ENCODE assay signal across 25 cellular contexts in the genomic region with DNA sequence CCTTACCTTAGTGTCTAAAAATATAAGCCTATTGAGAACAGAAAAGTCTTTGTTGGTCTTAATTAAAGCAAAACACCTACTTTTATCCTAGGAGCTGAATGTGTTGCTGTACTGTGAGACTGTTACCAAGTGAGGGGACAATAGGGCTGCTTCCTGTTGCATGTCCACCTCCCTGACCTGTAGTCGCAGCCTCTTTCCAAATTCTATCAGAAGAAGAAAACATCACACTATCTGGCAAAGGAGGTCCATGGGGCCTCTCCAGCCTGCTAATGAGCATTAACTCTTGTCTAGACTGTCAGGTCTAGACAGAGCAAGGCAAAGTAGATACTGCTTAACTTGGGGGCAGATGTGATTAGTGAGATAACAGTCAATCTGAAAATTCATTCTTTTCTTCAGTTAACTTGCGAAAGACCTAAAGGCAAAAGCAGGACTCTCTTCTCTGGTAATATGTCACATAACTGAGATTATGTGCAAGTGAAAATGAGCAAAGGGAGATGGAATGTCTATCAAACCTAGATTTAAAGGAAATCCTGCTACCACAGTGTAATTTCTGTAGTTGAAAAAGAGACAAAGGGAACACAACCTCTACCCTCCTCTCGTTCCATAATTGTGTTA.
A peak's percentile ranks its signal among the peaks of the same experiment; 100 is the strongest.
DNase-seq lines count a peak whose midpoint lies in the region; ATAC-seq, FAIRE-seq and TF ChIP-seq lines count a peak whose summit lies in the region.
"Had no signal": no experiment of that assay in that cellular context is flagged by ENCODE, and none has a peak within 500 bp of the region (broad histone marks: within the 10 kb centered on the region; RNA-seq: fewer than 3 reads in every experiment).

No MANE protein-coding gene starts in this region.

- no peak overlapping the region for H2AK5ac ChIP-seq in neuronal stem cell (ENCODE audit: low read depth, low read length)

- 76% methylated on average over 3 of the region's 3 CpGs for WGBS in SK-N-SH (ENCODE audit: low lambda C conversion rate)
- WGBS in neuronal stem cell (ENCODE audit: extremely low coverage in 2 of 2, insufficient read length in 2 of 2, insufficient replicate concordance in 1 of 2), 2 donors, result no CpG with 5 or more reads among the region's 3 CpGs

- H3K9me3 ChIP-seq in SK-N-SH (no peaks in the 10 kb centered on the region), endothelial cell of umbilical vein (replicated peaks; ENCODE audit: control insufficient read depth, insufficient read depth, low read length) (no peaks in the 10 kb centered on the region), neuronal stem cell (replicated peaks in 1 of 2; ENCODE audit: control insufficient read depth in 2 of 2, insufficient read depth in 1 of 2, low read depth in 1 of 2, low read length in 2 of 2) (peaks cover 0 to 6% of the 10 kb centered on the region in 2 donors), BE2C (no peaks in the 10 kb centered on the region)
- H3K9me3 ChIP-seq: gastroesophageal sphincter, SJCRH30 had no signal

- peaks cover 12% of the 10 kb centered on the region for H3K27me3 Mint-ChIP-seq in stimulated activated memory B cell treated with anti-CD40 and anti-IgM and Interleukin-4, amounts not matched to agents 10 μg/mL and 1 μg/mL and 100 μg/mL, for 72 hours
- H3K27me3 Mint-ChIP-seq: activated CD4-positive, alpha-beta T cell treated with anti-CD3 and anti-CD28 coated beads, Interleukin-2, amount 10 ng/mL, durations not matched to agents 7 days and 5 days; CD4-positive, alpha-beta memory T cell had no signal

- H3K14ac ChIP-seq in neuronal stem cell (ENCODE audit: low read length), result no peak overlapping the region

- no peak overlapping the region for H2BK12ac ChIP-seq in neuronal stem cell (ENCODE audit: low read length)

- no peak overlapping the region for H3K4ac ChIP-seq in neuronal stem cell (ENCODE audit: low read length)

- no peak overlapping the region for H3K27ac Mint-ChIP-seq in stimulated activated memory B cell treated with anti-CD40 and anti-IgM and Interleukin-4, amounts not matched to agents 10 μg/mL and 1 μg/mL and 100 μg/mL, for 72 hours
- H3K27ac Mint-ChIP-seq: activated CD4-positive, alpha-beta T cell treated with anti-CD3 and anti-CD28 coated beads, Interleukin-2, amount 10 ng/mL, durations not matched to agents 7 days and 5 days; activated naive CD8-positive, alpha-beta T cell treated with anti-CD3 and anti-CD28 coated beads for 36 hours; activated T-helper 17 cell treated with anti-CD3 and anti-CD28 coated beads, Interleukin-2, amount 50 U/mL, for 72 hours; CD4-positive, alpha-beta memory T cell; natural killer cell had no signal

- H4K20me1 ChIP-seq in SK-N-SH (ENCODE audit: insufficient read depth) (no peaks in the 10 kb centered on the region), endothelial cell of umbilical vein (replicated peaks; ENCODE audit: control insufficient read depth, extremely low read depth, insufficient read depth, low read length) (no peaks in the 10 kb centered on the region)

- H3K9me2 ChIP-seq in SK-N-SH, result no peaks in the 10 kb centered on the region

- H4K91ac ChIP-seq in neuronal stem cell (ENCODE audit: low read depth, low read length, poor library complexity), result no peak overlapping the region

- TF ChIP-seq EP300 in SK-N-SH (IDR thresholded peaks at IDR 0.05; ENCODE audit: borderline replicate concordance in 1 of 2, low read depth in 1 of 2, low read length in 1 of 2), result no peak

- H3K4me1 Mint-ChIP-seq in stimulated activated memory B cell treated with anti-CD40 and anti-IgM and Interleukin-4, amounts not matched to agents 10 μg/mL and 1 μg/mL and 100 μg/mL, for 72 hours, result no peaks in the 10 kb centered on the region
- H3K4me1 Mint-ChIP-seq: activated CD4-positive, alpha-beta T cell treated with anti-CD3 and anti-CD28 coated beads, Interleukin-2, amount 10 ng/mL, durations not matched to agents 7 days and 5 days; activated naive CD8-positive, alpha-beta T cell treated with anti-CD3 and anti-CD28 coated beads for 36 hours; activated T-helper 17 cell treated with anti-CD3 and anti-CD28 coated beads, Interleukin-2, amount 50 U/mL, for 72 hours; CD4-positive, alpha-beta memory T cell; natural killer cell had no signal

- H3K4me2 ChIP-seq in SK-N-SH, result peak overlapping the region; percentile 61
- H3K4me2 ChIP-seq in endothelial cell of umbilical vein (ENCODE audit: insufficient read depth, low read length), result peak overlapping the region; percentile 45
- H3K4me2 ChIP-seq in neuronal stem cell (ENCODE audit: insufficient read depth, low read length, poor library complexity, severe bottlenecking), result no peak overlapping the region

- H3K79me1 ChIP-seq in neuronal stem cell (ENCODE audit: low read depth, low read length), result no peaks in the 10 kb centered on the region

- H2BK5ac ChIP-seq in neuronal stem cell (ENCODE audit: low read length), result no peak overlapping the region

- H3K36me3 ChIP-seq in SK-N-SH (replicated peaks in 1 of 2; ENCODE audit: control insufficient read depth in 1 of 2, insufficient read depth in 2 of 2, low read length in 1 of 2) (no peaks in the 10 kb centered on the region), endothelial cell of umbilical vein (ENCODE audit: control insufficient read depth in 2 of 2, extremely low read depth in 1 of 2, insufficient read depth in 2 of 2, low read length in 2 of 2) (no peaks in the 10 kb centered on the region), neuronal stem cell (replicated peaks in 1 of 2; ENCODE audit: control insufficient read depth in 2 of 2, insufficient read depth in 2 of 2, low read length in 2 of 2) (no peaks in the 10 kb centered on the region), BE2C (no peaks in the 10 kb centered on the region)
- H3K36me3 ChIP-seq: gastroesophageal sphincter, SJCRH30 had no signal

- peak overlapping the region; percentile 53; the same call in 1 of the 2 replicates for H3K9ac ChIP-seq in SK-N-SH
- H3K9ac ChIP-seq in endothelial cell of umbilical vein (replicated peaks; ENCODE audit: extremely low read depth, insufficient read depth, low read length), result no peak overlapping the region
- H3K9ac ChIP-seq in neuronal stem cell (ENCODE audit: low read depth, low read length, poor library complexity), result no peak overlapping the region

- intact Hi-C loops in endothelial cell of umbilical vein (cut with micrococcal nuclease), result no loop called here

- no TSS peak for BruUV-seq in endothelial cell of umbilical vein (replicated peaks; lab: Mats Ljungman, UMichigan)

- no peak for TF ChIP-seq RAD21 in SK-N-SH (IDR thresholded peaks at IDR 0.05; ENCODE audit: low read length)

- H2AFZ ChIP-seq in SK-N-SH (ENCODE audit: low read depth) (no peak overlapping the region), endothelial cell of umbilical vein (ENCODE audit: low read depth, low read length) (no peak overlapping the region), neuronal stem cell (ENCODE audit: low read length) (no peak overlapping the region)

- H3K4me3 ChIP-seq in SK-N-SH (ENCODE audit: low read depth in 2 of 2, low read length in 1 of 2) (peak overlapping the region in 1 of 2 experiments; percentile 31; a peak in 1 of 4 replicates), endothelial cell of umbilical vein (replicated peaks in 1 of 3; ENCODE audit: insufficient read depth in 1 of 3, low read depth in 1 of 3, low read length in 3 of 3) (no peak overlapping the region), neuronal stem cell (ENCODE audit: low read length in 2 of 2) (no peak overlapping the region), BE2C (ENCODE audit: low read depth, low read length) (no peak overlapping the region)
- H3K4me3 ChIP-seq: gastroesophageal sphincter, GM12878, SJCRH30, skin epidermis had no signal

- ATAC-seq in stimulated activated memory B cell treated with anti-CD40 and anti-IgM and Interleukin-4, amounts not matched to agents 10 μg/mL and 1 μg/mL and 100 μg/mL, for 72 hours, result no peak
- ATAC-seq: activated T-helper 17 cell treated with anti-CD3 and anti-CD28 coated beads, Interleukin-2, amount 50 U/mL, for 72 hours; gastroesophageal sphincter; GM12878; natural killer cell; Panc1 had no signal

- H3K9me3 Mint-ChIP-seq in stimulated activated memory B cell treated with anti-CD40 and anti-IgM and Interleukin-4, amounts not matched to agents 10 μg/mL and 1 μg/mL and 100 μg/mL, for 72 hours, result peaks cover 4% of the 10 kb centered on the region
- H3K9me3 Mint-ChIP-seq: activated CD4-positive, alpha-beta T cell treated with anti-CD3 and anti-CD28 coated beads, Interleukin-2, amount 10 ng/mL, durations not matched to agents 7 days and 5 days; activated naive CD8-positive, alpha-beta T cell treated with anti-CD3 and anti-CD28 coated beads for 36 hours; activated T-helper 17 cell treated with anti-CD3 and anti-CD28 coated beads, Interleukin-2, amount 50 U/mL, for 72 hours had no signal

- TF ChIP-seq POLR2A in endothelial cell of umbilical vein (IDR thresholded peaks at IDR 0.05; ENCODE audit: low read depth, low read length), result no peak

- H3K27me3 ChIP-seq in SK-N-SH (ENCODE audit: insufficient read depth) (no peaks in the 10 kb centered on the region), endothelial cell of umbilical vein (ENCODE audit: control insufficient read depth in 2 of 2, insufficient read depth in 2 of 2, low read length in 2 of 2) (no peaks in the 10 kb centered on the region), neuronal stem cell (ENCODE audit: control insufficient read depth in 3 of 3, insufficient read depth in 3 of 3, low read depth in 1 of 3, low read length in 3 of 3) (no peaks in the 10 kb centered on the region), BE2C (no peaks in the 10 kb centered on the region)
- H3K27me3 ChIP-seq: gastroesophageal sphincter, SJCRH30 had no signal

- TF ChIP-seq CTCF in SK-N-SH (IDR thresholded peaks at IDR 0.05), result no peak
- no peak for TF ChIP-seq CTCF in endothelial cell of umbilical vein (IDR thresholded peaks at IDR 0.05; ENCODE audit: extremely low read depth in 1 of 2, insufficient read depth in 1 of 2, low read depth in 1 of 2, low read length in 2 of 2)
- TF ChIP-seq CTCF in BE2C (IDR thresholded peaks at IDR 0.05; ENCODE audit: low read depth, low read length), result no peak

- H3K27ac ChIP-seq in SK-N-SH (ENCODE audit: low read depth in 2 of 2, low read length in 1 of 2) (peak overlapping the region; percentile 48 to 93), endothelial cell of umbilical vein (ENCODE audit: insufficient read depth, low read depth, low read length) (peak overlapping the region; percentile 60), neuronal stem cell (replicated peaks; ENCODE audit: low read length) (no peak overlapping the region)
- H3K27ac ChIP-seq: gastroesophageal sphincter, SJCRH30, VCaP had no signal

- H4K8ac ChIP-seq in neuronal stem cell (ENCODE audit: low read depth, low read length), result no peak overlapping the region

- dilution Hi-C loops in endothelial cell of umbilical vein (cut with MboI; ENCODE audit: extremely low pct_ligation_motif_present, low sequenced_read_pairs), result no loop called here

- no peak overlapping the region for H2BK15ac ChIP-seq in neuronal stem cell (ENCODE audit: low read length)

- H3K79me2 ChIP-seq in SK-N-SH (ENCODE audit: insufficient read depth) (no peaks in the 10 kb centered on the region), endothelial cell of umbilical vein (ENCODE audit: control insufficient read depth, insufficient read depth, low read length) (no peaks in the 10 kb centered on the region)

- DNase-seq in EL (peak; percentile 31), SK-N-SH (no peak), endothelial cell of umbilical vein (ENCODE audit: low read depth, low spot score) (peak; percentile 36), neuronal stem cell (ENCODE audit: low spot score) (peak; percentile 11), mesenteric fat pad (ENCODE audit: low spot score) (no peak), medulla oblongata (ENCODE audit: extremely low spot score) (no peak), BE2C (no peak)
- DNase-seq: activated CD4-positive, alpha-beta T cell treated with anti-CD3 and anti-CD28 coated beads, Interleukin-2, amount 10 ng/mL, durations not matched to agents 7 days and 5 days; activated naive CD8-positive, alpha-beta T cell treated with anti-CD3 and anti-CD28 coated beads for 36 hours; CD4-positive, alpha-beta memory T cell; natural killer cell; NCI-H1105 treated with DMSO at 0.1 percent for 48 hours; NCI-H774; SJCRH30; stimulated activated CD4-positive, alpha-beta T cell treated with anti-CD3 and anti-CD28 coated beads, Interleukin-2, amount 100 ng/mL, for 24 hours; stimulated activated naive CD4-positive, alpha-beta T cell had no signal

- peaks cover 41% of the 10 kb centered on the region for H3F3A ChIP-seq in SK-N-SH (replicated peaks; ENCODE audit: insufficient read depth)

- no peak overlapping the region for H3K18ac ChIP-seq in neuronal stem cell (ENCODE audit: low read length)

- FAIRE-seq in endothelial cell of umbilical vein (lab: Jason Lieb, UNC), result no peak
- FAIRE-seq: bronchial epithelial cell, GM12878, H54 had no signal

- POLR2A ChIA-PET in SK-N-SH (lab: Yijun Ruan, JAX) (no interaction called here), endothelial cell of umbilical vein (lab: Charles Lee) (no interaction called here)

- no peaks in the 10 kb centered on the region for H3K36me3 Mint-ChIP-seq in stimulated activated memory B cell treated with anti-CD40 and anti-IgM and Interleukin-4, amounts not matched to agents 10 μg/mL and 1 μg/mL and 100 μg/mL, for 72 hours
- H3K36me3 Mint-ChIP-seq: activated naive CD8-positive, alpha-beta T cell treated with anti-CD3 and anti-CD28 coated beads for 36 hours; CD4-positive, alpha-beta memory T cell; natural killer cell had no signal

- no peak overlapping the region for H3K4me3 Mint-ChIP-seq in stimulated activated memory B cell treated with anti-CD40 and anti-IgM and Interleukin-4, amounts not matched to agents 10 μg/mL and 1 μg/mL and 100 μg/mL, for 72 hours
- H3K4me3 Mint-ChIP-seq: activated CD4-positive, alpha-beta T cell treated with anti-CD3 and anti-CD28 coated beads, Interleukin-2, amount 10 ng/mL, durations not matched to agents 7 days and 5 days; activated naive CD8-positive, alpha-beta T cell treated with anti-CD3 and anti-CD28 coated beads for 36 hours; activated T-helper 17 cell treated with anti-CD3 and anti-CD28 coated beads, Interleukin-2, amount 50 U/mL, for 72 hours; CD4-positive, alpha-beta memory T cell; natural killer cell had no signal

- no peaks in the 10 kb centered on the region for H3K9me1 ChIP-seq in endothelial cell of umbilical vein (replicated peaks; ENCODE audit: control insufficient read depth, extremely low read depth, insufficient read depth, low read length)

- no peak overlapping the region for H2BK120ac ChIP-seq in neuronal stem cell (ENCODE audit: low read depth, low read length)

- H3K23ac ChIP-seq in neuronal stem cell (ENCODE audit: low read depth, low read length, poor library complexity), result no peak overlapping the region

- CTCF ChIA-PET in SK-N-SH (lab: Yijun Ruan, JAX) (interaction anchor here (0.6 to 2.0 kb wide), 3 partner anchors 11 to 294 kb away, joined by 3 to 4 read pairs (median 4); no protein-coding TSS in a partner anchor), endothelial cell of umbilical vein (lab: Charles Lee) (interaction anchor here (0.7 to 1.0 kb wide), 2 partner anchors 10 to 78 kb away, joined by 3 read pairs; no protein-coding TSS in a partner anchor)

- peaks cover 8 to 24% of the 10 kb centered on the region in 2 experiments for H3K4me1 ChIP-seq in SK-N-SH (ENCODE audit: control insufficient read depth in 1 of 2, insufficient read depth in 2 of 2, low read depth in 1 of 2, low read length in 1 of 2)
- H3K4me1 ChIP-seq in endothelial cell of umbilical vein (ENCODE audit: control insufficient read depth, extremely low read depth, insufficient read depth, low read length), result peaks cover 22% of the 10 kb centered on the region
- peaks cover 0 to 21% of the 10 kb centered on the region in 2 donors for H3K4me1 ChIP-seq in neuronal stem cell (ENCODE audit: control insufficient read depth in 2 of 2, insufficient read depth in 1 of 2, low read depth in 1 of 2, low read length in 2 of 2)
- no peaks in the 10 kb centered on the region for H3K4me1 ChIP-seq in BE2C
- H3K4me1 ChIP-seq: gastroesophageal sphincter, SJCRH30 had no signal

Comparison
In these comparisons a context has a peak if more than half of its experiments do, and no peak if none do; other contexts are left out.
1. DNase-seq: peak in EL (single experiment), endothelial cell of umbilical vein (single experiment) and neuronal stem cell (single experiment); none in SK-N-SH (single experiment), mesenteric fat pad (single experiment), medulla oblongata (single experiment) and BE2C (single experiment).